In genomic region chr4:134911941-134912340, GRCh38 we compare ENCODE assay signal across 34 cellular contexts.
"Had no signal": no experiment of that assay in that cellular context is flagged by ENCODE, and none has a peak within 500 bp of the region (broad histone marks: within the 10 kb centered on the region; RNA-seq: fewer than 3 reads in every experiment).

No MANE protein-coding gene starts in this region.

- ATAC-seq: activated CD4-positive, alpha-beta T cell treated with anti-CD3 and anti-CD28 coated beads for 36 hours; activated T-cell treated with anti-CD3 and anti-CD28 coated beads, Interleukin-2, amount 50 U/mL, for 72 hours; gastrocnemius medialis; left colon; psoas muscle had no signal

- H2AFZ ChIP-seq: parathyroid adenoma had no signal

- H3K9ac ChIP-seq: parathyroid adenoma had no signal

- H3K27me3 Mint-ChIP-seq: activated CD4-positive, alpha-beta T cell treated with anti-CD3 and anti-CD28 coated beads for 36 hours; activated naive CD8-positive, alpha-beta T cell; naive B cell had no signal

- DNase-seq: activated CD4-positive, alpha-beta T cell treated with anti-CD3 and anti-CD28 coated beads for 36 hours; activated CD4-positive, CD25-positive, alpha-beta regulatory T cell; activated effector memory CD4-positive, alpha-beta T cell treated with Interleukin-2 at 50 U/mL for 16 hours; activated naive CD4-positive, alpha-beta T cell treated with Interleukin-2 at 50 U/mL for 16 hours; activated T-cell treated with anti-CD3 and anti-CD28 coated beads for 4 hours; activated T-cell treated with anti-CD3 and anti-CD28 coated beads, Interleukin-2, amount 50 U/mL, for 72 hours; adrenal gland; cerebellar nuclear complex; dorsolateral prefrontal cortex; effector memory CD4-positive, alpha-beta T cell; gastrocnemius medialis; glutamatergic neuron; immature natural killer cell; kidney; left colon; mammary epithelial cell; naive B cell; nephron progenitor cell; occipital lobe; psoas muscle; sigmoid colon; stimulated activated CD4-positive, alpha-beta T cell treated with anti-CD3 and anti-CD28 coated beads, Interleukin-15, amount 100 ng/mL, for 24 hours; stimulated activated CD4-positive, alpha-beta T cell treated with anti-CD3 and anti-CD28 coated beads, Interleukin-2, amount 100 ng/mL, for 24 hours; stimulated activated naive CD4-positive, alpha-beta T cell; tibial artery had no signal

- H3K27ac ChIP-seq: adrenal gland, ascending aorta, cardiac muscle cell, coronary artery, dorsolateral prefrontal cortex, gastrocnemius medialis, parathyroid adenoma, psoas muscle, sigmoid colon, suprapubic skin, tibial artery had no signal

- H3K9me3 ChIP-seq: adrenal gland, ascending aorta, gastrocnemius medialis, psoas muscle, sigmoid colon, suprapubic skin, tibial artery had no signal

- H3K36me3 Mint-ChIP-seq: activated naive CD8-positive, alpha-beta T cell; brain; immature natural killer cell; mesothelial cell of epicardium; naive B cell had no signal

- H3K27me3 ChIP-seq: adrenal gland, ascending aorta, cardiac muscle cell, dorsolateral prefrontal cortex, gastrocnemius medialis, sigmoid colon, suprapubic skin, tibial artery had no signal

- H3K4me1 ChIP-seq: adrenal gland, ascending aorta, gastrocnemius medialis, parathyroid adenoma, psoas muscle, sigmoid colon, suprapubic skin, tibial artery had no signal

- H3K36me3 ChIP-seq: adrenal gland, ascending aorta, cardiac muscle cell, gastrocnemius medialis, sigmoid colon, suprapubic skin, tibial artery had no signal

- H3K4me3 ChIP-seq: adrenal gland, ascending aorta, cardiac muscle cell, coronary artery, dorsolateral prefrontal cortex, gastrocnemius medialis, psoas muscle, sigmoid colon, suprapubic skin, tibial artery had no signal

- H3K4me3 Mint-ChIP-seq: activated CD4-positive, alpha-beta T cell treated with anti-CD3 and anti-CD28 coated beads for 36 hours; activated naive CD8-positive, alpha-beta T cell; activated T-cell treated with anti-CD3 and anti-CD28 coated beads, Interleukin-2, amount 50 U/mL, for 72 hours; brain; immature natural killer cell; mesothelial cell of epicardium; naive B cell; nephron progenitor cell; T-helper 2 cell treated with Interferon-gamma antibody and Interleukin-4, amounts not matched to agents 5 μg/mL and 100 μg/mL, for 36 hours had no signal

- H3K27ac Mint-ChIP-seq: activated CD4-positive, alpha-beta T cell treated with anti-CD3 and anti-CD28 coated beads for 36 hours; activated naive CD8-positive, alpha-beta T cell; activated T-cell treated with anti-CD3 and anti-CD28 coated beads, Interleukin-2, amount 50 U/mL, for 72 hours; brain; immature natural killer cell; mesothelial cell of epicardium; naive B cell; nephron progenitor cell; T-helper 2 cell treated with Interferon-gamma antibody and Interleukin-4, amounts not matched to agents 5 μg/mL and 100 μg/mL, for 36 hours had no signal

- H3K4me1 Mint-ChIP-seq: activated CD4-positive, alpha-beta T cell treated with anti-CD3 and anti-CD28 coated beads for 36 hours; brain; immature natural killer cell; naive B cell; nephron progenitor cell had no signal

- H3K9me3 Mint-ChIP-seq: nephron progenitor cell had no signal

- H3K79me2 ChIP-seq: parathyroid adenoma had no signal
